11 cellular contexts compared by ENCODE assay signal in genomic region chr10:119734396-119735332, GRCh38. TPM values are rescaled to one million over a fixed set of nuclear protein-coding genes. Genes with fewer than 3 reads are reported as not detected.
DNase-seq lines count a peak whose midpoint lies in the region; ATAC-seq and TF ChIP-seq lines count a peak whose summit lies in the region.
"Had no signal": no experiment of that assay in that cellular context is flagged by ENCODE, and none has a peak within 500 bp of the region (broad histone marks: within the 10 kb centered on the region; RNA-seq: fewer than 3 reads in every experiment).

No MANE protein-coding gene starts in this region.

- H3K9ac ChIP-seq in GM23248 = no peak overlapping the region

- no peak overlapping the region for H3K27ac ChIP-seq in GM23248

- in situ Hi-C loops in GM23248 (cut with MboI) = no loop called here

- no peaks in the 10 kb centered on the region for H3K9me3 ChIP-seq in GM23248 (ENCODE audit: low read depth)

- H3K27me3 ChIP-seq in GM23248 (replicated peaks; ENCODE audit: insufficient read depth) = no peaks in the 10 kb centered on the region

- peak; percentile 79 for ATAC-seq in SK-N-SH treated with all-trans-retinoic acid at 6 μM for 48 hours
- no peak for ATAC-seq in HG02973 (IDR thresholded peaks at IDR 0.05; ENCODE audit: unreplicated experiment)
- no peak for ATAC-seq in HG03159 (IDR thresholded peaks at IDR 0.05; ENCODE audit: unreplicated experiment)
- no peak for ATAC-seq in HG03045 (IDR thresholded peaks at IDR 0.05; ENCODE audit: unreplicated experiment)
- ATAC-seq in GM18873 (IDR thresholded peaks at IDR 0.05; ENCODE audit: low FRiP score, unreplicated experiment) = no peak

- DNase-seq in A172 (ENCODE audit: low spot score) (peak; percentile 72), GM23248 (peak; percentile 57), glomerular visceral epithelial cell (ENCODE audit: extremely low spot score) (peak; percentile 26)
- DNase-seq: CD4-positive, alpha-beta memory T cell; NCI-H524 treated with DMSO at 0.1 percent for 48 hours; stimulated activated CD4-positive, alpha-beta T cell treated with anti-CD3 and anti-CD28 coated beads, Interleukin-2, amount 100 ng/mL, for 24 hours had no signal

- H2AFZ ChIP-seq in GM23248 = no peak overlapping the region

- no peaks in the 10 kb centered on the region for H3K9me2 ChIP-seq in GM23248 (ENCODE audit: insufficient read depth)

- H3K4me1 ChIP-seq in GM23248 (ENCODE audit: insufficient read depth) = peaks cover 27% of the 10 kb centered on the region

- WGBS in GM23248 (ENCODE audit: low coverage in 1 of 2, low lambda C conversion rate in 2 of 2, missing lambda C conversion rate in 2 of 2), 2 experiments = 8 to 10% methylated on average over 1 of the region's 1 CpG

- peaks cover 18% of the 10 kb centered on the region; the same call in 1 of the 2 replicates for H3F3A ChIP-seq in GM23248 (ENCODE audit: insufficient read depth)

- H3K79me2 ChIP-seq in GM23248 (ENCODE audit: insufficient read depth) = peaks cover 21% of the 10 kb centered on the region

- H3K4me2 ChIP-seq in GM23248 (ENCODE audit: unreplicated experiment) = peak overlapping the region; percentile 10

- H3K36me3 ChIP-seq in GM23248 (ENCODE audit: low read depth) = no peaks in the 10 kb centered on the region

- no peak overlapping the region for H3K4me3 ChIP-seq in GM23248

- no peaks in the 10 kb centered on the region for H4K20me1 ChIP-seq in GM23248 (ENCODE audit: insufficient read depth)

TF ChIP-seq in SK-N-SH treated with all-trans-retinoic acid at 6 μM for 48 hours, 23 proteins besides CTCF, POLR2A, EP300 and RAD21:
- peak; percentile 79 for TF ChIP-seq CREB5 (CRISPR knock-in tag; IDR thresholded peaks at IDR 0.05; ENCODE audit: low read depth)
- TF ChIP-seq ISL1 (CRISPR knock-in tag; IDR thresholded peaks at IDR 0.05) = peak; percentile 71
- no peak for TF ChIP-seq RARB (CRISPR knock-in tag; IDR thresholded peaks at IDR 0.05)
- no peak for TF ChIP-seq CSRNP3 (CRISPR knock-in tag; IDR thresholded peaks at IDR 0.05)

RNA-seq across cellular contexts. Expression of gene INPP5F, which starts 8.8 kb away (rescaled TPM):
- total RNA-seq in A172 (2014; rRNA removed; shearing (Covaris generic)) = 23.5 and 33.2 TPM in 2 replicates
- total RNA-seq in GM23248 (2014; rRNA removed; shearing (Covaris generic)) = 9.9 and 10.9 TPM in 2 replicates
- 6.6 and 8.5 TPM in 2 replicates for polyA plus RNA-seq in GM23248 (2016; fragmentation: Nextera tagmentation; extraction: Ambion mirVana)
